In genomic region chr18:67108894-67109293, GRCh38 we compare ENCODE assay signal across 23 cellular contexts.
DNase-seq lines count a peak whose midpoint lies in the region; ATAC-seq, FAIRE-seq and TF ChIP-seq lines count a peak whose summit lies in the region.
"Had no signal": no experiment of that assay in that cellular context is flagged by ENCODE, and none has a peak within 500 bp of the region (broad histone marks: within the 10 kb centered on the region; RNA-seq: fewer than 3 reads in every experiment).

No MANE protein-coding gene starts in this region.

- H3K4me3 ChIP-seq in right lobe of liver (no peak overlapping the region), HepG2 (replicated peaks in 1 of 3; ENCODE audit: insufficient read depth in 1 of 3, low read depth in 2 of 3, low read length in 3 of 3) (no peak overlapping the region), psoas muscle (no peak overlapping the region)

- POLR2A ChIA-PET in HepG2 (lab: Yijun Ruan, JAX): no interaction called here

- H3K27me3 ChIP-seq in right lobe of liver (no peaks in the 10 kb centered on the region), HepG2 (ENCODE audit: control insufficient read depth in 1 of 2, insufficient read depth in 2 of 2, low read length in 2 of 2) (no peaks in the 10 kb centered on the region), psoas muscle (ENCODE audit: insufficient read depth in 3 of 3, low read length in 2 of 3) (no peaks in the 10 kb centered on the region)

- TF ChIP-seq CTCF in right lobe of liver (IDR thresholded peaks at IDR 0.05) (no peak), HepG2 (CRISPR knock-in tag; IDR thresholded peaks at IDR 0.05) (no peak), mesothelial cell of epicardium (IDR thresholded peaks at IDR 0.05; ENCODE audit: unreplicated experiment) (no peak), psoas muscle (IDR thresholded peaks at IDR 0.05) (no peak)

- H3K79me2 ChIP-seq in HepG2 (ENCODE audit: insufficient read depth, low read length): no peaks in the 10 kb centered on the region

- H3K4me3 Mint-ChIP-seq in mesothelial cell of epicardium: no peak overlapping the region
- H3K4me3 Mint-ChIP-seq in T-helper 17 cell: no peak overlapping the region
- H3K4me3 Mint-ChIP-seq: CD4-positive, alpha-beta memory T cell had no signal

- no peak overlapping the region for H3K27ac ChIP-seq in right lobe of liver
- no peak overlapping the region for H3K27ac ChIP-seq in HepG2 (ENCODE audit: extremely low read length, insufficient read depth, low read length)
- no peak overlapping the region for H3K27ac ChIP-seq in psoas muscle

- H2AFZ ChIP-seq in HepG2 (ENCODE audit: low read length): no peak overlapping the region

- no peaks in the 10 kb centered on the region for H3K36me3 ChIP-seq in right lobe of liver
- H3K36me3 ChIP-seq in HepG2 (replicated peaks in 1 of 2; ENCODE audit: control insufficient read depth in 1 of 2, insufficient read depth in 2 of 2, low read length in 2 of 2): no peaks in the 10 kb centered on the region
- no peaks in the 10 kb centered on the region for H3K36me3 ChIP-seq in psoas muscle (ENCODE audit: insufficient read depth in 1 of 2, low read depth in 1 of 2)

- H3K9ac ChIP-seq in HepG2 (ENCODE audit: insufficient read depth, low read depth, low read length): no peak overlapping the region

- TF ChIP-seq RAD21 in HepG2 (CRISPR knock-in tag; IDR thresholded peaks at IDR 0.05): no peak

- no peak overlapping the region for H3K4me2 ChIP-seq in HepG2 (ENCODE audit: low read depth, low read length)

- WGBS in right lobe of liver (ENCODE audit: insufficient coverage, low coverage, low lambda C conversion rate, missing lambda C conversion rate): 35% methylated on average over 3 of the region's 3 CpGs
- 3% methylated on average over 3 of the region's 3 CpGs for WGBS in HepG2 (ENCODE audit: low lambda C conversion rate)
- WGBS in psoas muscle, 3 donors: 73 to 83% (median 75%) methylated on average over 3 of the region's 3 CpGs

- H3K36me3 Mint-ChIP-seq in mesothelial cell of epicardium (no peaks in the 10 kb centered on the region), T-helper 17 cell (ENCODE audit: low read depth) (no peaks in the 10 kb centered on the region)
- H3K36me3 Mint-ChIP-seq: CD4-positive, alpha-beta memory T cell had no signal

- TF ChIP-seq EP300 in HepG2 (IDR thresholded peaks at IDR 0.05; ENCODE audit: low read depth in 2 of 2, low read length in 2 of 2): no peak
- no peak for TF ChIP-seq EP300 in HepG2 (CRISPR knock-in tag; IDR thresholded peaks at IDR 0.05; ENCODE audit: borderline replicate concordance)

- TF ChIP-seq POLR2A in right lobe of liver (IDR thresholded peaks at IDR 0.05): no peak
- no peak for TF ChIP-seq POLR2A in HepG2 (IDR thresholded peaks at IDR 0.05; ENCODE audit: insufficient read depth in 1 of 2, low read depth in 2 of 2, low read length in 2 of 2)

- ATAC-seq in right lobe of liver (peak; percentile 72 to 80 (median 74)), HepG2 (no peak), T-helper 17 cell (no peak), psoas muscle (no peak)
- ATAC-seq: PC-3, SK-N-SH treated with all-trans-retinoic acid at 6 μM for 48 hours had no signal

- CTCF ChIA-PET in HepG2 (lab: Yijun Ruan, JAX; ENCODE audit: low intra/inter-chr PET ratio, low total read pairs): no interaction called here

- H3K9me3 Mint-ChIP-seq in mesothelial cell of epicardium: peaks cover 5% of the 10 kb centered on the region
- H3K9me3 Mint-ChIP-seq: CD4-positive, alpha-beta memory T cell had no signal

- intact Hi-C loops in right lobe of liver (cut with DNase I) (loop anchor here in 1 of 2 donors (10.0 kb wide), 1 partner anchor 96 kb away; no protein-coding TSS in a partner anchor), HepG2 (cut with micrococcal nuclease; ENCODE audit: unreplicated experiment) (no loop called here), psoas muscle (cut with DNase I) (loop anchor here in 1 of 2 donors (5.0 kb wide), 1 partner anchor 93 kb away; no protein-coding TSS in a partner anchor)

- FAIRE-seq in HepG2 (lab: Jason Lieb, UNC): no peak
- FAIRE-seq: GM12892, H54 had no signal

- no TSS peak for BruUV-seq in HepG2 (replicated peaks; lab: Mats Ljungman, UMichigan)

- no peak for DNase-seq in right lobe of liver
- no peak for DNase-seq in HepG2 (ENCODE audit: low spot score)
- peak; percentile 4 for DNase-seq in astrocyte of the hippocampus (ENCODE audit: low read depth, low spot score)
- DNase-seq in mesothelial cell of epicardium (ENCODE audit: low spot score in 2 of 2, unreplicated experiment in 2 of 2): no peak
- DNase-seq in T-helper 17 cell: no peak
- DNase-seq in psoas muscle: no peak
- DNase-seq in HCEC 1CT: no peak
- DNase-seq: C1 segment of cervical spinal cord; CD4-positive, alpha-beta memory T cell; COR-L47; DMS79 treated with DMSO at 0.1 percent for 48 hours; GF-D8; Kasumi-1; NCI-H1092 treated with DMSO at 0.1 percent for 48 hours; NCI-H1436; NCI-H1930; NCI-H2107; NCI-H345; NK-92 treated with Interleukin-12 subunit alpha and Interleukin-12 subunit beta, amount 100 ng/mL, for 24 hours; PC-3 had no signal

- H3K27me3 Mint-ChIP-seq in mesothelial cell of epicardium (ENCODE audit: low read depth) (peaks cover 7% of the 10 kb centered on the region), T-helper 17 cell (peaks cover 12% of the 10 kb centered on the region)

- no peaks in the 10 kb centered on the region for H4K20me1 ChIP-seq in HepG2 (ENCODE audit: insufficient read depth, low read length)

- H3K9me3 ChIP-seq in right lobe of liver: no peaks in the 10 kb centered on the region
- no peaks in the 10 kb centered on the region for H3K9me3 ChIP-seq in HepG2 (ENCODE audit: low read length)
- H3K9me3 ChIP-seq in T-helper 17 cell (ENCODE audit: control insufficient read depth, low read length, poor library complexity, severe bottlenecking): no peaks in the 10 kb centered on the region
- H3K9me3 ChIP-seq in psoas muscle: no peaks in the 10 kb centered on the region

- H3K4me1 Mint-ChIP-seq in mesothelial cell of epicardium (peaks cover 19% of the 10 kb centered on the region), T-helper 17 cell (peaks cover 1% of the 10 kb centered on the region)

- H3K27ac Mint-ChIP-seq in mesothelial cell of epicardium (peak overlapping the region; percentile 12), T-helper 17 cell (no peak overlapping the region)
- H3K27ac Mint-ChIP-seq: CD4-positive, alpha-beta memory T cell had no signal

- in situ Hi-C loops in HepG2 (cut with HindIII; ENCODE audit: extremely low pct_ligation_motif_present, low pct_unique_long_range_greater_than_20kb): loop anchor here (5.0 kb wide), 1 partner anchor 83 kb away; no protein-coding TSS in a partner anchor

- H3K4me1 ChIP-seq in right lobe of liver: peaks cover 0 to 10% (median 0%) of the 10 kb centered on the region in 4 donors
- no peaks in the 10 kb centered on the region for H3K4me1 ChIP-seq in HepG2 (ENCODE audit: insufficient read depth, low read length)
- no peaks in the 10 kb centered on the region for H3K4me1 ChIP-seq in psoas muscle

TF ChIP-seq in HepG2, 621 proteins besides CTCF, POLR2A, EP300 and RAD21:
- TF ChIP-seq NFYB (CRISPR knock-in tag; IDR thresholded peaks at IDR 0.05) (no peak), ZBTB33 (CRISPR knock-in tag; IDR thresholded peaks at IDR 0.05) (no peak), ZGPAT (CRISPR knock-in tag; IDR thresholded peaks at IDR 0.05) (no peak), LCORL (IDR thresholded peaks at IDR 0.05) (no peak), LCORL (CRISPR knock-in tag; IDR thresholded peaks at IDR 0.05) (no peak), ZNF446 (CRISPR knock-in tag; IDR thresholded peaks at IDR 0.05) (no peak), THAP8 (CRISPR knock-in tag; IDR thresholded peaks at IDR 0.05; ENCODE audit: borderline replicate concordance) (no peak), MTA3 (CRISPR knock-in tag; IDR thresholded peaks at IDR 0.05) (no peak), FOXP1 (IDR thresholded peaks at IDR 0.05) (no peak), FOXP1 (CRISPR knock-in tag; IDR thresholded peaks at IDR 0.05) (no peak)

Comparison
In these comparisons a context has a peak if more than half of its experiments do, and no peak if none do; other contexts are left out.
1. ATAC-seq: peak in right lobe of liver (4 of 4); none in HepG2 (single experiment), T-helper 17 cell (single experiment) and psoas muscle (0 of 4).